12 cellular contexts compared by ENCODE assay signal in genomic region chr7:135206887-135207738, GRCh38. TPM values are rescaled to one million over a fixed set of nuclear protein-coding genes. Genes with fewer than 3 reads are reported as not detected.
A peak's percentile ranks its signal among the peaks of the same experiment; 100 is the strongest.
DNase-seq lines count a peak whose midpoint lies in the region; ATAC-seq and TF ChIP-seq lines count a peak whose summit lies in the region.
"Had no signal": no experiment of that assay in that cellular context is flagged by ENCODE, and none has a peak within 500 bp of the region (broad histone marks: within the 10 kb centered on the region; RNA-seq: fewer than 3 reads in every experiment).

No MANE protein-coding gene starts in this region.

- H3K27ac Mint-ChIP-seq in CD8-positive, alpha-beta T cell = no peak overlapping the region

- H3K9me3 ChIP-seq in CD8-positive, alpha-beta T cell (ENCODE audit: low read length) = no peaks in the 10 kb centered on the region
- H3K9me3 ChIP-seq: thyroid gland had no signal

- TF ChIP-seq CTCF in NB4 (IDR thresholded peaks at IDR 0.05; ENCODE audit: low read depth, low read length) = no peak
- no peak for TF ChIP-seq CTCF in CD8-positive, alpha-beta T cell (IDR thresholded peaks at IDR 0.05)

- no peaks in the 10 kb centered on the region for H3K27me3 Mint-ChIP-seq in CD8-positive, alpha-beta T cell (ENCODE audit: low read depth)

- DNase-seq in NOMO-1 (lab: John Stamatoyannopoulos, UW; ENCODE audit: unreplicated experiment in 2 of 2) (peak; percentile 19 to 57), NOMO-1 treated with dmso at 0.1 percent for 144 hours (lab: John Stamatoyannopoulos, UW; ENCODE audit: unreplicated experiment) (no peak), NB4 (ENCODE audit: low read depth) (peak; percentile 48), renal cortical epithelial cell (ENCODE audit: low read depth) (peak; percentile 75), HCEC 1CT (no peak)
- no peak for DNase-seq in CD8-positive, alpha-beta T cell
- DNase-seq: NCI-H1092 treated with DMSO at 0.1 percent for 48 hours, thyroid gland had no signal

- intact Hi-C loops in CD8-positive, alpha-beta T cell (cut with DNase I, micrococcal nuclease) = loop anchor here in 1 of 2 experiments (5.0 kb wide), 1 partner anchor 895 kb away; no protein-coding TSS in a partner anchor

- H3K36me3 Mint-ChIP-seq in CD8-positive, alpha-beta T cell = peaks cover 58% of the 10 kb centered on the region

- no peak for TF ChIP-seq POLR2A in NB4 (IDR thresholded peaks at IDR 0.05; ENCODE audit: extremely low read depth, insufficient read length)

- H3K27ac ChIP-seq in CD8-positive, alpha-beta T cell (ENCODE audit: low read depth, low read length) = no peak overlapping the region
- H3K27ac ChIP-seq: 22Rv1, thyroid gland had no signal

- ATAC-seq in HG02642 (IDR thresholded peaks at IDR 0.05; ENCODE audit: poor library complexity, unreplicated experiment) (peak; percentile 18), HG03139 (IDR thresholded peaks at IDR 0.05; ENCODE audit: unreplicated experiment) (no peak)
- no peak for ATAC-seq in CD8-positive, alpha-beta T cell

- H3K4me3 Mint-ChIP-seq in CD8-positive, alpha-beta T cell = no peak overlapping the region

- H3K36me3 ChIP-seq in CD8-positive, alpha-beta T cell (ENCODE audit: insufficient read depth, low read length) = peaks cover 14% of the 10 kb centered on the region

- POLR2A ChIA-PET in CD8-positive, alpha-beta T cell (lab: Charles Lee) = no interaction called here

- H3K27me3 ChIP-seq in CD8-positive, alpha-beta T cell (ENCODE audit: insufficient read depth, low read length) = no peaks in the 10 kb centered on the region
- H3K27me3 ChIP-seq: thyroid gland had no signal

- peaks cover 60% of the 10 kb centered on the region for H3K4me1 Mint-ChIP-seq in CD8-positive, alpha-beta T cell (ENCODE audit: low read depth)

- peaks cover 24% of the 10 kb centered on the region for H3K4me1 ChIP-seq in CD8-positive, alpha-beta T cell (ENCODE audit: insufficient read depth, low read length)

- H3K4me3 ChIP-seq in NB4 (ENCODE audit: low read depth, low read length) = no peak overlapping the region
- H3K4me3 ChIP-seq in CD8-positive, alpha-beta T cell (ENCODE audit: low read depth, low read length) = no peak overlapping the region
- H3K4me3 ChIP-seq: skin epidermis, thyroid gland had no signal

- CTCF ChIA-PET in CD8-positive, alpha-beta T cell (lab: Charles Lee) = interaction anchor here (0.8 kb wide), 1 partner anchor 36 kb away, joined by 4 read pairs; no protein-coding TSS in a partner anchor

- H3K9me3 Mint-ChIP-seq in CD8-positive, alpha-beta T cell = no peaks in the 10 kb centered on the region

RNA-seq across cellular contexts. Expression of gene WDR91, which starts 4.2 kb away (rescaled TPM):
- 35.1 and 37.8 TPM in 2 replicates for total RNA-seq in renal cortical epithelial cell
- 10 to 100 TPM; 43.3 to 46.6 TPM for total RNA-seq in CD8-positive, alpha-beta T cell

RNA-seq across cellular contexts. Expression of gene STRA8, which starts 26.5 kb away (rescaled TPM):
- total RNA-seq in renal cortical epithelial cell = not detected in 2 replicates
- not detected for total RNA-seq in CD8-positive, alpha-beta T cell
- total RNA-seq: thyroid gland had no signal

RNA-seq across cellular contexts. Expression of gene CYREN, which starts 36.6 kb away (rescaled TPM):
- 75.0 and 126 TPM in 2 replicates for total RNA-seq in renal cortical epithelial cell
- 10 to 100 TPM; 14.0 to 15.2 TPM for total RNA-seq in CD8-positive, alpha-beta T cell

RNA-seq across cellular contexts. Expression of gene TMEM140, which starts 59.2 kb away (rescaled TPM):
- 4.3 and 29.3 TPM in 2 replicates for total RNA-seq in renal cortical epithelial cell
- total RNA-seq in CD8-positive, alpha-beta T cell = 10 to 100 TPM; 18.8 to 21.8 TPM

Comparison
In these comparisons a context has a peak if more than half of its experiments do, and no peak if none do; other contexts are left out.
1. DNase-seq: peak in NOMO-1 (2 of 2), NB4 (single experiment) and renal cortical epithelial cell (single experiment); none in NOMO-1 treated with dmso at 0.1 percent for 144 hours (single experiment), CD8-positive, alpha-beta T cell (0 of 7) and HCEC 1CT (single experiment).